ENCODE assay signal across 9 cellular contexts in the genomic region with DNA sequence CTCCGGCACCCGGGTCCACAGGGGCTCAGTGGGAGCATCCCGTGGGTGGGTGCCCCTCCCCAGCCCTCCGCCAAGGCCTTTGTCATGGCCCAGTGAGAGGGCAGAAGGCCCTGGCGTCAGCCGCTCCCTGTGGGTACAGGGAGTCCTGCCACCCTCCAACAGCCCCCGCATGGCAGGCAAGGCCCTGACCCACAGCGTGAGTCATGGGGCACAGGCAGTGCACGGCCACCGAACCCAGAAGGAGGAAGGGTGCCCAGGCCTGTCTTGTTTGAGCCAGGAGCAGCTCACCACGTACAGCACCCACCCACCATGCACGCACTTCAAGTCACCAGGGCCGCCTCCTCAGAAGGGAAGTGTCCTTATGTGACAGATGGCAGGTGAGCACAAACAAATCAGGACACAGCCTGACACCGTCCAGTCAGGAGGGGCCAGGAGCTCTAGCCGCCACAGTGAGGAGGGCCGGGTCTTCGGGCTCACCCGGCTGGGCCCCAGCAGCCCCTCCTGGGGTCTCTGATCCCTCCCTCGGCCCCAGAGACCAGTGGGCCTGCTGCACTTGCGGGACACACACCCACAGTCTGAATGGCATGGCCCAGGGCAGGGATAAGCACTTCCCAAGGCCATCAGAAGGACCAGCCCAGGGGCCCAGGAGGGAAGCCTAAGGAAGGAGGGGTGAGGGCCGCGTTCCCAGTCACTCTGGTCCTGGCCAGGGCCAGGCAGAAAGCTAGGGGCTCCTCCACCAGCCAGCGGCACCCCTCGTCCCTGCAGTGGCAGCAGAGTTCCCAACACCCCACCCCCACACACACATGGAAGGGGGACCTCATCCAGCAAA. TPM values are rescaled to one million over a fixed set of nuclear protein-coding genes. Genes with fewer than 3 reads are reported as not detected.
DNase-seq lines count a peak whose midpoint lies in the region; ATAC-seq and TF ChIP-seq lines count a peak whose summit lies in the region.
"Had no signal": no experiment of that assay in that cellular context is flagged by ENCODE, and none has a peak within 500 bp of the region (broad histone marks: within the 10 kb centered on the region; RNA-seq: fewer than 3 reads in every experiment).

No MANE protein-coding gene starts in this region.

- no peak overlapping the region for H3K23ac ChIP-seq in mesenchymal stem cell (ENCODE audit: low read length in 2 of 2)

- H3K9me3 Mint-ChIP-seq in CD4-positive, alpha-beta T cell, result no peaks in the 10 kb centered on the region
- no peaks in the 10 kb centered on the region for H3K9me3 Mint-ChIP-seq in activated T-helper 2 cell treated with anti-CD3 and anti-CD28 coated beads, Interferon-gamma antibody, Interleukin-2, Interleukin-4, amounts not matched to agents 10 μg/mL and 5 μg/mL and 100 μg/mL, durations not matched to agents 14 hours and 24 hours and 36 hours

- no peak overlapping the region for H2BK120ac ChIP-seq in mesenchymal stem cell (ENCODE audit: low read depth, low read length)

- no peak overlapping the region for H3K4me2 ChIP-seq in mesenchymal stem cell (ENCODE audit: low read length, poor library complexity, severe bottlenecking)

- peak overlapping the region; percentile 60 for H3K9ac ChIP-seq in mesenchymal stem cell (ENCODE audit: low read length)

- intact Hi-C loops in CD4-positive, alpha-beta T cell (cut with DNase I, micrococcal nuclease), result loop anchor here (1.0 to 10.0 kb wide), 7 partner anchors 26 to 564 kb away; partner anchors contain the start of genes GYPC (in 2 of the 2), BIN1 (in 1 of the 2), ERCC3 (in 1 of the 2) and GPR17 (in 1 of the 2)
- intact Hi-C loops in activated T-helper 2 cell treated with anti-CD3 and anti-CD28 coated beads, Interferon-gamma antibody, Interleukin-2, Interleukin-4, amounts not matched to agents 10 μg/mL and 5 μg/mL and 100 μg/mL, durations not matched to agents 14 hours and 24 hours and 36 hours (cut with micrococcal nuclease), result loop anchor here (1.0 to 10.0 kb wide), 4 partner anchors 17 to 424 kb away; partner anchors contain the start of genes ERCC3 and GYPC

- peak overlapping the region in 1 of 2 experiments; percentile 45 for H3K14ac ChIP-seq in mesenchymal stem cell (ENCODE audit: low read length in 2 of 2)

- TF ChIP-seq CTCF in CD4-positive, alpha-beta T cell (IDR thresholded peaks at IDR 0.05), result no peak
- TF ChIP-seq CTCF in LNCaP clone FGC (IDR thresholded peaks at IDR 0.05; ENCODE audit: control insufficient read depth, extremely low read depth, insufficient read depth) (no peak), suprapubic skin (IDR thresholded peaks at IDR 0.05) (no peak)

- POLR2A ChIA-PET in CD4-positive, alpha-beta T cell (lab: Charles Lee), result interaction anchor here (0.7 to 2.5 kb wide), 12 partner anchors 9 to 621 kb away, joined by 3 to 20 read pairs (median 6); partner anchors contain the start of genes BIN1, ERCC3, IWS1 and SFT2D3

- H3K4me1 ChIP-seq in mesenchymal stem cell (ENCODE audit: control insufficient read depth, insufficient read depth, low read depth, low read length) (peaks cover 85% of the 10 kb centered on the region), suprapubic skin (peaks cover 65% of the 10 kb centered on the region)

- H2AK5ac ChIP-seq in mesenchymal stem cell (ENCODE audit: low read length, severe bottlenecking), result peak overlapping the region; percentile 28

- no peaks in the 10 kb centered on the region for H3K9me3 ChIP-seq in CD4-positive, alpha-beta T cell (ENCODE audit: control insufficient read depth, low read length)
- H3K9me3 ChIP-seq in mesenchymal stem cell (ENCODE audit: control insufficient read depth, low read length), result no peaks in the 10 kb centered on the region
- H3K9me3 ChIP-seq in suprapubic skin, result no peaks in the 10 kb centered on the region
- H3K9me3 ChIP-seq: body of pancreas had no signal

- no peak overlapping the region for H3K4me3 ChIP-seq in LNCaP clone FGC (ENCODE audit: low read depth, low read length)
- peak overlapping the region in 1 of 2 experiments; percentile 48 for H3K4me3 ChIP-seq in mesenchymal stem cell (ENCODE audit: insufficient read depth in 1 of 2, low read depth in 1 of 2, low read length in 2 of 2)
- no peak overlapping the region for H3K4me3 ChIP-seq in suprapubic skin
- H3K4me3 ChIP-seq: body of pancreas had no signal

- peak overlapping the region; percentile 83 for H3K27ac ChIP-seq in CD4-positive, alpha-beta T cell (ENCODE audit: low read depth, low read length)
- H3K27ac ChIP-seq in mesenchymal stem cell (ENCODE audit: low read length, poor library complexity, severe bottlenecking) (peak overlapping the region; percentile 5), suprapubic skin (peak overlapping the region; percentile 3)
- H3K27ac ChIP-seq: body of pancreas had no signal

- peaks cover 88% of the 10 kb centered on the region for H3K4me1 Mint-ChIP-seq in CD4-positive, alpha-beta T cell (ENCODE audit: low read depth)
- peaks cover 65% of the 10 kb centered on the region for H3K4me1 Mint-ChIP-seq in activated T-helper 2 cell treated with anti-CD3 and anti-CD28 coated beads, Interferon-gamma antibody, Interleukin-2, Interleukin-4, amounts not matched to agents 10 μg/mL and 5 μg/mL and 100 μg/mL, durations not matched to agents 14 hours and 24 hours and 36 hours (ENCODE audit: low read depth)

- peak overlapping the region; percentile 99 for H3K27ac Mint-ChIP-seq in CD4-positive, alpha-beta T cell
- peak overlapping the region; percentile 90 for H3K27ac Mint-ChIP-seq in activated T-helper 2 cell treated with anti-CD3 and anti-CD28 coated beads, Interferon-gamma antibody, Interleukin-2, Interleukin-4, amounts not matched to agents 10 μg/mL and 5 μg/mL and 100 μg/mL, durations not matched to agents 14 hours and 24 hours and 36 hours

- H3K4me3 Mint-ChIP-seq in CD4-positive, alpha-beta T cell, result peak overlapping the region; percentile 95
- H3K4me3 Mint-ChIP-seq in activated T-helper 2 cell treated with anti-CD3 and anti-CD28 coated beads, Interferon-gamma antibody, Interleukin-2, Interleukin-4, amounts not matched to agents 10 μg/mL and 5 μg/mL and 100 μg/mL, durations not matched to agents 14 hours and 24 hours and 36 hours (ENCODE audit: low read depth), result peak overlapping the region; percentile 76

- ATAC-seq in CD4-positive, alpha-beta T cell (ENCODE audit: poor library complexity), result peak; percentile 35
- peak; percentile 38 for ATAC-seq in GM21447 (IDR thresholded peaks at IDR 0.05; ENCODE audit: unreplicated experiment)
- ATAC-seq: body of pancreas had no signal

- peak overlapping the region; percentile 21 for H2BK15ac ChIP-seq in mesenchymal stem cell (ENCODE audit: low read depth, poor library complexity, severe bottlenecking)

- CTCF ChIA-PET in CD4-positive, alpha-beta T cell (lab: Charles Lee), result interaction anchor here (0.9 kb wide), 1 partner anchor 13 kb away, joined by 4 read pairs; no protein-coding TSS in a partner anchor

- peak overlapping the region; percentile 76 to 81 for H2BK12ac ChIP-seq in mesenchymal stem cell (ENCODE audit: low read length in 2 of 2)

- peak overlapping the region; percentile 55 to 81 for H3K18ac ChIP-seq in mesenchymal stem cell (ENCODE audit: low read depth in 1 of 2, low read length in 2 of 2)

- peak in 9 of 10 experiments; percentile 24 to 55 (median 42) for DNase-seq in CD4-positive, alpha-beta T cell
- DNase-seq in LNCaP clone FGC (ENCODE audit: low read depth), result peak; percentile 14
- DNase-seq in activated T-helper 2 cell treated with anti-CD3 and anti-CD28 coated beads, Interferon-gamma antibody, Interleukin-2, Interleukin-4, amounts not matched to agents 10 μg/mL and 5 μg/mL and 100 μg/mL, durations not matched to agents 14 hours and 24 hours and 36 hours (ENCODE audit: low spot score), result peak; percentile 40
- DNase-seq in mesenchymal stem cell, result no peak
- no peak for DNase-seq in suprapubic skin (ENCODE audit: low spot score in 2 of 2)
- no peak for DNase-seq in NCI-H1417 treated with DMSO at 0.1 percent for 48 hours (lab: John Stamatoyannopoulos, UW)
- DNase-seq in DMS153 (lab: John Stamatoyannopoulos, UW), result no peak

- WGBS in mesenchymal stem cell, result 90% methylated on average over 24 of the region's 24 CpGs
- 92% methylated on average over 5 of the region's 24 CpGs for WGBS in suprapubic skin

- H2AFZ ChIP-seq in mesenchymal stem cell (ENCODE audit: low read depth, low read length), result no peak overlapping the region

- peak overlapping the region; percentile 89 for H4K91ac ChIP-seq in mesenchymal stem cell (ENCODE audit: low read length)

- H3K79me1 ChIP-seq in mesenchymal stem cell (replicated peaks; ENCODE audit: low read length, poor library complexity, severe bottlenecking), result peaks cover 24% of the 10 kb centered on the region

- H4K8ac ChIP-seq in mesenchymal stem cell (ENCODE audit: low read length), result peak overlapping the region; percentile 47

- no peaks in the 10 kb centered on the region for H3K27me3 Mint-ChIP-seq in CD4-positive, alpha-beta T cell
- H3K27me3 Mint-ChIP-seq in activated T-helper 2 cell treated with anti-CD3 and anti-CD28 coated beads, Interferon-gamma antibody, Interleukin-2, Interleukin-4, amounts not matched to agents 10 μg/mL and 5 μg/mL and 100 μg/mL, durations not matched to agents 14 hours and 24 hours and 36 hours (ENCODE audit: low read depth), result no peaks in the 10 kb centered on the region

- no peaks in the 10 kb centered on the region for H3K27me3 ChIP-seq in CD4-positive, alpha-beta T cell (ENCODE audit: control insufficient read depth, insufficient read depth, low read length)
- H3K27me3 ChIP-seq in mesenchymal stem cell (ENCODE audit: control insufficient read depth in 1 of 2, insufficient read depth in 1 of 2, low read length in 2 of 2), result no peaks in the 10 kb centered on the region
- H3K27me3 ChIP-seq in suprapubic skin, result no peaks in the 10 kb centered on the region
- H3K27me3 ChIP-seq: body of pancreas had no signal

- no peak for TF ChIP-seq POLR2A in suprapubic skin (IDR thresholded peaks at IDR 0.05)

- no peak overlapping the region for H2BK5ac ChIP-seq in mesenchymal stem cell (ENCODE audit: low read depth, low read length, poor library complexity, severe bottlenecking)

- H3K36me3 ChIP-seq in mesenchymal stem cell (ENCODE audit: control insufficient read depth in 1 of 2, insufficient read depth in 2 of 2, low read depth in 1 of 2, low read length in 2 of 2) (peaks cover 0 to 12% of the 10 kb centered on the region in 2 experiments), suprapubic skin (no peaks in the 10 kb centered on the region)

- peak overlapping the region in 1 of 2 experiments; percentile 77 for H3K4ac ChIP-seq in mesenchymal stem cell (ENCODE audit: low read depth in 1 of 2, low read length in 2 of 2)

- no peak for TF ChIP-seq EP300 in suprapubic skin (IDR thresholded peaks at IDR 0.05)

- peaks cover 17% of the 10 kb centered on the region for H3K36me3 Mint-ChIP-seq in CD4-positive, alpha-beta T cell (ENCODE audit: low read depth)
- peaks cover 4% of the 10 kb centered on the region for H3K36me3 Mint-ChIP-seq in activated T-helper 2 cell treated with anti-CD3 and anti-CD28 coated beads, Interferon-gamma antibody, Interleukin-2, Interleukin-4, amounts not matched to agents 10 μg/mL and 5 μg/mL and 100 μg/mL, durations not matched to agents 14 hours and 24 hours and 36 hours (ENCODE audit: low read depth)

RNA-seq across cellular contexts. Expression of gene BIN1, which starts 25.8 kb away (rescaled TPM):
- total RNA-seq in CD4-positive, alpha-beta T cell, result 100 to 1,000 TPM in 1 of 2 experiments, 10 to 100 TPM in 1; 98.8 to 104 TPM
- 48.1 and 51.7 TPM in 2 replicates for total RNA-seq in activated T-helper 2 cell treated with anti-CD3 and anti-CD28 coated beads, Interferon-gamma antibody, Interleukin-2, Interleukin-4, amounts not matched to agents 10 μg/mL and 5 μg/mL and 100 μg/mL, durations not matched to agents 14 hours and 24 hours and 36 hours
- polyA plus RNA-seq in mesenchymal stem cell (2013, experiment 1 of 2), result 61.3 TPM
- polyA plus RNA-seq in mesenchymal stem cell (2013, experiment 2 of 2), result 58.6 TPM
- total RNA-seq in suprapubic skin, result 10 to 100 TPM in 1 of 4 donors, 1 to 10 TPM in 3; 5.6 to 13.3 (median 8.8) TPM

Comparison
In these comparisons a context has a peak if more than half of its experiments do, and no peak if none do; other contexts are left out.
1. DNase-seq: peak in CD4-positive, alpha-beta T cell (9 of 10), LNCaP clone FGC (single experiment) and activated T-helper 2 cell treated with anti-CD3 and anti-CD28 coated beads, Interferon-gamma antibody, Interleukin-2, Interleukin-4, amounts not matched to agents 10 μg/mL and 5 μg/mL and 100 μg/mL, durations not matched to agents 14 hours and 24 hours and 36 hours (single experiment); none in mesenchymal stem cell (single experiment), suprapubic skin (0 of 2), NCI-H1417 treated with DMSO at 0.1 percent for 48 hours (single experiment) and DMS153 (single experiment).
2. H3K27ac ChIP-seq: peak in every context shown above with its lines; median percentile 83 in CD4-positive, alpha-beta T cell; 5 in mesenchymal stem cell; 3 in suprapubic skin.